2 cellular contexts compared by ENCODE assay signal in genomic region chr15:82267137-82267536, GRCh38. TPM values are rescaled to one million over a fixed set of nuclear protein-coding genes. Genes with fewer than 3 reads are reported as not detected.
"Had no signal": no experiment of that assay in that cellular context is flagged by ENCODE, and none has a peak within 500 bp of the region (broad histone marks: within the 10 kb centered on the region; RNA-seq: fewer than 3 reads in every experiment).

No MANE protein-coding gene starts in this region.

RNA-seq across cellular contexts. Expression of gene SAXO2, which starts 4.5 kb away (rescaled TPM):
- total RNA-seq: glomerular endothelial cell, thoracic aorta had no signal
